Comparison of ENCODE assay signal across 36 cellular contexts in genomic region chr2:396903-397302, GRCh38.
"Had no signal": no experiment of that assay in that cellular context is flagged by ENCODE, and none has a peak within 500 bp of the region (broad histone marks: within the 10 kb centered on the region; RNA-seq: fewer than 3 reads in every experiment).

No MANE protein-coding gene starts in this region.

- H3K4me3 ChIP-seq: adrenal gland, ascending aorta, cardiac muscle cell had no signal

- H3K9me3 Mint-ChIP-seq: activated B cell treated with CpG ODN at 0.5 μM for 24 hours; activated CD4-positive, alpha-beta memory T cell treated with anti-CD3 and anti-CD28 coated beads for 36 hours; activated CD8-positive, alpha-beta T cell treated with anti-CD3 and anti-CD28 coated beads for 36 hours; activated naive CD4-positive, alpha-beta T cell treated with anti-CD3 and anti-CD28 coated beads for 36 hours; activated naive CD4-positive, alpha-beta T cell treated with anti-CD3 and anti-CD28 coated beads, Interleukin-2, amount 50 U/mL, for 72 hours; activated naive CD8-positive, alpha-beta T cell treated with anti-CD3 and anti-CD28 coated beads for 36 hours; activated T-cell treated with anti-CD3 and anti-CD28 coated beads, Interleukin-2, amount 50 U/mL, for 4 hours; activated T-cell treated with anti-CD3 and anti-CD28 coated beads, Interleukin-2, amount 50 U/mL, for 72 hours; activated T-helper 1 cell treated with anti-CD3 and anti-CD28 coated beads, Interleukin-12 subunit alpha, Interleukin-12 subunit beta, Interleukin-2, Interleukin-4 antibody, amounts not matched to agents 30 ng/mL and 10 ng/mL and 1 ng/mL, durations not matched to agents 14 hours and 24 hours and 36 hours; activated T-helper 17 cell treated with anti-CD3 and anti-CD28 coated beads, Interleukin-2, amount 50 U/mL, for 72 hours; central memory CD8-positive, alpha-beta T cell; T-helper 1 cell treated with Interleukin-12 subunit alpha and Interleukin-12 subunit beta and Interleukin-4 antibody, amounts not matched to agents 30 μg/mL and 1 μg/mL, for 36 hours; T-helper 2 cell treated with Interferon-gamma antibody and Interleukin-4, amounts not matched to agents 5 μg/mL and 100 μg/mL, for 36 hours had no signal

- H3K36me3 Mint-ChIP-seq: activated CD4-positive, alpha-beta memory T cell treated with anti-CD3 and anti-CD28 coated beads for 36 hours; activated CD8-positive, alpha-beta memory T cell treated with anti-CD3 and anti-CD28 coated beads, Interleukin-2, amount 10 ng/mL, durations not matched to agents 7 days and 5 days; activated naive CD4-positive, alpha-beta T cell treated with anti-CD3 and anti-CD28 coated beads, Interleukin-2, amount 50 U/mL, for 72 hours; activated naive CD8-positive, alpha-beta T cell treated with anti-CD3 and anti-CD28 coated beads for 36 hours; brain had no signal

- H3K4me3 Mint-ChIP-seq: activated B cell treated with CpG ODN at 0.5 μM for 24 hours; activated CD4-positive, alpha-beta memory T cell treated with anti-CD3 and anti-CD28 coated beads for 36 hours; activated CD8-positive, alpha-beta memory T cell treated with anti-CD3 and anti-CD28 coated beads, Interleukin-2, amount 10 ng/mL, durations not matched to agents 7 days and 5 days; activated CD8-positive, alpha-beta T cell treated with anti-CD3 and anti-CD28 coated beads for 36 hours; activated naive CD4-positive, alpha-beta T cell treated with anti-CD3 and anti-CD28 coated beads for 36 hours; activated naive CD8-positive, alpha-beta T cell treated with anti-CD3 and anti-CD28 coated beads for 36 hours; activated T-cell treated with anti-CD3 and anti-CD28 coated beads, Interleukin-2, amount 50 U/mL, for 4 hours; activated T-cell treated with anti-CD3 and anti-CD28 coated beads, Interleukin-2, amount 50 U/mL, for 72 hours; activated T-helper 1 cell treated with anti-CD3 and anti-CD28 coated beads, Interleukin-12 subunit alpha, Interleukin-12 subunit beta, Interleukin-2, Interleukin-4 antibody, amounts not matched to agents 30 ng/mL and 10 ng/mL and 1 ng/mL, durations not matched to agents 14 hours and 24 hours and 36 hours; activated T-helper 17 cell treated with anti-CD3 and anti-CD28 coated beads, Interleukin-2, amount 50 U/mL, for 72 hours; brain; central memory CD8-positive, alpha-beta T cell; T-helper 1 cell treated with Interleukin-12 subunit alpha and Interleukin-12 subunit beta and Interleukin-4 antibody, amounts not matched to agents 30 μg/mL and 1 μg/mL, for 36 hours; T-helper 2 cell treated with Interferon-gamma antibody and Interleukin-4, amounts not matched to agents 5 μg/mL and 100 μg/mL, for 36 hours had no signal

- H3K27me3 ChIP-seq: adrenal gland, ascending aorta, cardiac muscle cell had no signal

- H3K27ac Mint-ChIP-seq: activated B cell treated with CpG ODN at 0.5 μM for 24 hours; activated CD4-positive, alpha-beta memory T cell treated with anti-CD3 and anti-CD28 coated beads for 36 hours; activated CD8-positive, alpha-beta memory T cell treated with anti-CD3 and anti-CD28 coated beads, Interleukin-2, amount 10 ng/mL, durations not matched to agents 7 days and 5 days; activated CD8-positive, alpha-beta T cell treated with anti-CD3 and anti-CD28 coated beads for 36 hours; activated naive CD4-positive, alpha-beta T cell treated with anti-CD3 and anti-CD28 coated beads for 36 hours; activated naive CD4-positive, alpha-beta T cell treated with anti-CD3 and anti-CD28 coated beads, Interleukin-2, amount 50 U/mL, for 72 hours; activated naive CD8-positive, alpha-beta T cell treated with anti-CD3 and anti-CD28 coated beads for 36 hours; activated T-cell treated with anti-CD3 and anti-CD28 coated beads, Interleukin-2, amount 50 U/mL, for 72 hours; activated T-helper 1 cell treated with anti-CD3 and anti-CD28 coated beads, Interleukin-12 subunit alpha, Interleukin-12 subunit beta, Interleukin-2, Interleukin-4 antibody, amounts not matched to agents 30 ng/mL and 10 ng/mL and 1 ng/mL, durations not matched to agents 14 hours and 24 hours and 36 hours; activated T-helper 17 cell treated with anti-CD3 and anti-CD28 coated beads, Interleukin-2, amount 50 U/mL, for 72 hours; brain; T-helper 1 cell treated with Interleukin-12 subunit alpha and Interleukin-12 subunit beta and Interleukin-4 antibody, amounts not matched to agents 30 μg/mL and 1 μg/mL, for 36 hours; T-helper 2 cell treated with Interferon-gamma antibody and Interleukin-4, amounts not matched to agents 5 μg/mL and 100 μg/mL, for 36 hours had no signal

- DNase-seq: activated B cell treated with CpG ODN at 0.5 μM for 24 hours; activated CD4-positive, alpha-beta memory T cell treated with anti-CD3 and anti-CD28 coated beads for 36 hours; activated CD4-positive, alpha-beta T cell treated with anti-CD3 and anti-CD28 coated beads for 48 hours; activated CD4-positive, alpha-beta T cell treated with anti-CD3 and anti-CD28 coated beads, Interleukin-2, amount 50 U/mL, for 1 hour; activated CD4-positive, alpha-beta T cell treated with anti-CD3 and anti-CD28 coated beads, Interleukin-2, amount 50 U/mL, for 4 hours; activated CD4-positive, CD25-positive, alpha-beta regulatory T cell treated with anti-CD3 and anti-CD28 coated beads, Interleukin-2, amount 50 U/mL, for 72 hours; activated CD8-positive, alpha-beta memory T cell treated with anti-CD3 and anti-CD28 coated beads, Interleukin-2, amount 10 ng/mL, durations not matched to agents 7 days and 5 days; activated CD8-positive, alpha-beta T cell treated with anti-CD3 and anti-CD28 coated beads for 36 hours; activated effector memory CD4-positive, alpha-beta T cell treated with anti-CD3 and anti-CD28 coated beads, Interleukin-2, amount 50 U/mL, for 16 hours; activated gamma-delta T cell treated with Interleukin-2 at 50 U/mL for 16 hours; activated naive CD4-positive, alpha-beta T cell; activated naive CD4-positive, alpha-beta T cell treated with anti-CD3 and anti-CD28 coated beads for 36 hours; activated naive CD4-positive, alpha-beta T cell treated with anti-CD3 and anti-CD28 coated beads, Interleukin-2, amount 50 U/mL, for 16 hours; activated naive CD8-positive, alpha-beta T cell treated with anti-CD3 and anti-CD28 coated beads for 36 hours; activated T-cell treated with anti-CD3 and anti-CD28 coated beads for 4 hours; activated T-cell treated with anti-CD3 and anti-CD28 coated beads, Interleukin-2, amount 50 U/mL, for 1 hour; activated T-cell treated with anti-CD3 and anti-CD28 coated beads, Interleukin-2, amount 50 U/mL, for 4 hours; activated T-cell treated with anti-CD3 and anti-CD28 coated beads, Interleukin-2, amount 50 U/mL, for 72 hours; adrenal gland; amygdala; anterior cingulate cortex; caudate nucleus; cerebellar nuclear complex; T-helper 1 cell; T-helper 2 cell; T-helper 9 cell had no signal

- H3K9me3 ChIP-seq: adrenal gland, ascending aorta had no signal

- H3K4me1 ChIP-seq: adrenal gland, ascending aorta had no signal

- H3K27ac ChIP-seq: adrenal gland, ascending aorta, cardiac muscle cell, VCaP had no signal

- H3K27me3 Mint-ChIP-seq: activated B cell treated with CpG ODN at 0.5 μM for 24 hours; activated CD8-positive, alpha-beta memory T cell treated with anti-CD3 and anti-CD28 coated beads, Interleukin-2, amount 10 ng/mL, durations not matched to agents 7 days and 5 days; activated CD8-positive, alpha-beta T cell treated with anti-CD3 and anti-CD28 coated beads for 36 hours; activated T-helper 17 cell treated with anti-CD3 and anti-CD28 coated beads, Interleukin-2, amount 50 U/mL, for 72 hours; brain; central memory CD8-positive, alpha-beta T cell had no signal

- H3K36me3 ChIP-seq: adrenal gland, ascending aorta, cardiac muscle cell had no signal
